18 cellular contexts compared by ENCODE assay signal in genomic region chr4:184548321-184548650, GRCh38.
A peak's percentile ranks its signal among the peaks of the same experiment; 100 is the strongest.
DNase-seq lines count a peak whose midpoint lies in the region; ATAC-seq and TF ChIP-seq lines count a peak whose summit lies in the region.
"Had no signal": no experiment of that assay in that cellular context is flagged by ENCODE, and none has a peak within 500 bp of the region (broad histone marks: within the 10 kb centered on the region; RNA-seq: fewer than 3 reads in every experiment).

No MANE protein-coding gene starts in this region.

- H2BK15ac ChIP-seq in IMR-90 (ENCODE audit: low read depth, low read length) = no peak overlapping the region

- H3K27ac Mint-ChIP-seq in CD8-positive, alpha-beta T cell = no peak overlapping the region
- H3K27ac Mint-ChIP-seq in activated T-helper 17 cell treated with anti-CD3 and anti-CD28 coated beads, Interleukin-2, amount 50 U/mL, for 72 hours = no peak overlapping the region
- H3K27ac Mint-ChIP-seq: activated CD4-positive, alpha-beta memory T cell treated with anti-CD3 and anti-CD28 coated beads, Interleukin-2, amount 10 ng/mL, durations not matched to agents 7 days and 5 days had no signal

- no peaks in the 10 kb centered on the region for H3K27me3 ChIP-seq in CD8-positive, alpha-beta T cell (ENCODE audit: insufficient read depth, low read length)
- H3K27me3 ChIP-seq in IMR-90 (ENCODE audit: control insufficient read depth, insufficient read depth, low read length) (peaks cover 2% of the 10 kb centered on the region; the same call in 1 of the 2 replicates), duodenal mucosa (ENCODE audit: control insufficient read depth in 1 of 2, insufficient read depth in 2 of 2, low read length in 2 of 2) (no peaks in the 10 kb centered on the region), muscle layer of duodenum (ENCODE audit: low read depth, low read length) (no peaks in the 10 kb centered on the region)
- H3K27me3 ChIP-seq: ascending aorta had no signal

- no peaks in the 10 kb centered on the region for H3K9me3 ChIP-seq in CD8-positive, alpha-beta T cell (ENCODE audit: low read length)
- H3K9me3 ChIP-seq in IMR-90 (ENCODE audit: control insufficient read depth, insufficient read depth, low read length) (no peaks in the 10 kb centered on the region), duodenal mucosa (ENCODE audit: control insufficient read depth in 1 of 2, low read length in 2 of 2) (no peaks in the 10 kb centered on the region), muscle layer of duodenum (ENCODE audit: control insufficient read depth in 1 of 2, low read length in 2 of 2) (no peaks in the 10 kb centered on the region)
- H3K9me3 ChIP-seq: ascending aorta had no signal

- H2AFZ ChIP-seq in IMR-90 (replicated peaks; ENCODE audit: low read length, poor library complexity) = peak overlapping the region; percentile 46

- no peak overlapping the region for H2AK9ac ChIP-seq in IMR-90 (replicated peaks; ENCODE audit: low read depth, low read length, poor library complexity)

- H3K9ac ChIP-seq in IMR-90 (ENCODE audit: low read depth, low read length) = no peak overlapping the region
- H3K9ac ChIP-seq in duodenal mucosa (ENCODE audit: low read depth in 1 of 2, low read length in 2 of 2) = peak overlapping the region; percentile 39 to 81

- H2BK120ac ChIP-seq in IMR-90 (ENCODE audit: low read depth, low read length) = no peak overlapping the region

- H4K20me1 ChIP-seq in IMR-90 (ENCODE audit: insufficient read depth, low read length) = no peaks in the 10 kb centered on the region

- no peak overlapping the region for H3K56ac ChIP-seq in IMR-90 (ENCODE audit: extremely low read depth, insufficient read depth, low read length)

- H3K4me1 Mint-ChIP-seq in CD8-positive, alpha-beta T cell (ENCODE audit: low read depth) = peaks cover 13% of the 10 kb centered on the region
- no peaks in the 10 kb centered on the region for H3K4me1 Mint-ChIP-seq in activated T-helper 17 cell treated with anti-CD3 and anti-CD28 coated beads, Interleukin-2, amount 50 U/mL, for 72 hours

- H3K36me3 Mint-ChIP-seq in CD8-positive, alpha-beta T cell = no peaks in the 10 kb centered on the region
- no peaks in the 10 kb centered on the region for H3K36me3 Mint-ChIP-seq in activated T-helper 17 cell treated with anti-CD3 and anti-CD28 coated beads, Interleukin-2, amount 50 U/mL, for 72 hours (ENCODE audit: low read depth)

- H3K9me3 Mint-ChIP-seq in CD8-positive, alpha-beta T cell = no peaks in the 10 kb centered on the region
- H3K9me3 Mint-ChIP-seq in activated T-helper 17 cell treated with anti-CD3 and anti-CD28 coated beads, Interleukin-2, amount 50 U/mL, for 72 hours = no peaks in the 10 kb centered on the region

- in situ Hi-C loops in IMR-90 (cut with MboI; ENCODE audit: low sequenced_read_pairs) = no loop called here

- H4K8ac ChIP-seq in IMR-90 (ENCODE audit: low read depth in 2 of 2, low read length in 2 of 2) = no peak overlapping the region

- ATAC-seq in CD8-positive, alpha-beta T cell = no peak
- ATAC-seq in IMR-90 (ENCODE audit: low read depth) = no peak
- ATAC-seq in activated T-helper 17 cell treated with anti-CD3 and anti-CD28 coated beads, Interleukin-2, amount 50 U/mL, for 72 hours (replicated peaks) = no peak
- ATAC-seq in HG02588 (IDR thresholded peaks at IDR 0.05; ENCODE audit: unreplicated experiment) = no peak

- H3K27me3 Mint-ChIP-seq in CD8-positive, alpha-beta T cell (ENCODE audit: low read depth) = no peaks in the 10 kb centered on the region
- peaks cover 3% of the 10 kb centered on the region for H3K27me3 Mint-ChIP-seq in activated T-helper 17 cell treated with anti-CD3 and anti-CD28 coated beads, Interleukin-2, amount 50 U/mL, for 72 hours

- CTCF ChIA-PET in CD8-positive, alpha-beta T cell (lab: Charles Lee) = no interaction called here
- CTCF ChIA-PET in IMR-90 (lab: Yijun Ruan, JAX) = no interaction called here

- intact Hi-C loops in CD8-positive, alpha-beta T cell (cut with DNase I, micrococcal nuclease) = no loop called here
- intact Hi-C loops in IMR-90 (cut with micrococcal nuclease) = no loop called here

- no peaks in the 10 kb centered on the region for H3K4me1 ChIP-seq in CD8-positive, alpha-beta T cell (ENCODE audit: insufficient read depth, low read length)
- H3K4me1 ChIP-seq in IMR-90 (ENCODE audit: control insufficient read depth, insufficient read depth, low read length) (peaks cover 4% of the 10 kb centered on the region; the same call in 1 of the 2 replicates), duodenal mucosa (ENCODE audit: control insufficient read depth in 1 of 2, insufficient read depth in 2 of 2, low read length in 2 of 2) (peaks cover 5 to 13% of the 10 kb centered on the region in 2 donors), muscle layer of duodenum (ENCODE audit: control insufficient read depth in 1 of 2, insufficient read depth in 2 of 2, low read length in 2 of 2) (no peaks in the 10 kb centered on the region)
- H3K4me1 ChIP-seq: ascending aorta had no signal

- TF ChIP-seq RAD21 in IMR-90 (IDR thresholded peaks at IDR 0.05; ENCODE audit: low read length) = no peak

- H3K4ac ChIP-seq in IMR-90 (ENCODE audit: low read depth, low read length) = no peak overlapping the region

- no peak overlapping the region for H2AK5ac ChIP-seq in IMR-90 (ENCODE audit: low read depth, low read length)

- H4K5ac ChIP-seq in IMR-90 (ENCODE audit: low read depth, low read length) = no peak overlapping the region

- no peak for TF ChIP-seq POLR2A in IMR-90 (IDR thresholded peaks at IDR 0.05; ENCODE audit: low read depth, low read length)

- no peak overlapping the region for H3K14ac ChIP-seq in IMR-90 (replicated peaks; ENCODE audit: low read depth, low read length)

- DNase-seq in CD8-positive, alpha-beta T cell = no peak
- no peak for DNase-seq in IMR-90
- no peak for DNase-seq in NCI-H1105 (lab: John Stamatoyannopoulos, UW)
- DNase-seq in activated effector memory CD4-positive, alpha-beta T cell treated with anti-CD3 and anti-CD28 coated beads, Interleukin-2, amount 50 U/mL, for 16 hours = no peak
- DNase-seq: activated CD4-positive, alpha-beta memory T cell treated with anti-CD3 and anti-CD28 coated beads, Interleukin-2, amount 10 ng/mL, durations not matched to agents 7 days and 5 days; DMS 273 treated with DMSO at 0.1 percent for 48 hours; GOT3; hypothalamus; NCI-H2029 treated with DMSO at 0.1 percent for 48 hours; NK-92 treated with Interleukin-12 subunit alpha and Interleukin-12 subunit beta, amount 100 ng/mL, for 24 hours; nucleus accumbens; SHP77 treated with DMSO at 0.1 percent for 48 hours had no signal

- WGBS in IMR-90 (ENCODE audit: extremely low coverage in 2 of 2, insufficient read length in 1 of 2), 2 experiments = 86% methylated on average over 1 of the region's 4 CpGs; no CpG with 5 or more reads in 1 of the 2 experiments

- H2BK5ac ChIP-seq in IMR-90 (ENCODE audit: low read depth, low read length, poor library complexity, severe bottlenecking) = no peak overlapping the region

- H3K9me1 ChIP-seq in IMR-90 (ENCODE audit: insufficient read depth, low read length) = no peaks in the 10 kb centered on the region

- dilution Hi-C loops in IMR-90 (cut with HindIII; ENCODE audit: low sequenced_read_pairs, unreplicated experiment) = no loop called here

- H3K23ac ChIP-seq in IMR-90 (ENCODE audit: low read depth, low read length) = no peak overlapping the region

- H4K91ac ChIP-seq in IMR-90 (ENCODE audit: insufficient read depth, low read depth, low read length) = no peak overlapping the region

- no peaks in the 10 kb centered on the region for H3K79me1 ChIP-seq in IMR-90 (ENCODE audit: low read depth in 1 of 2, low read length in 2 of 2)

- no peak for TF ChIP-seq CTCF in CD8-positive, alpha-beta T cell (IDR thresholded peaks at IDR 0.05)
- no peak for TF ChIP-seq CTCF in IMR-90 (conservative IDR thresholded peaks at IDR 0.05; ENCODE audit: low read depth, low read length)

- H3K36me3 ChIP-seq in CD8-positive, alpha-beta T cell (ENCODE audit: insufficient read depth, low read length) = no peaks in the 10 kb centered on the region
- H3K36me3 ChIP-seq in IMR-90 (ENCODE audit: control insufficient read depth, insufficient read depth, low read length) (no peaks in the 10 kb centered on the region), duodenal mucosa (ENCODE audit: control insufficient read depth in 1 of 2, insufficient read depth in 2 of 2, low read length in 2 of 2) (no peaks in the 10 kb centered on the region), muscle layer of duodenum (ENCODE audit: control insufficient read depth in 1 of 2, insufficient read depth in 2 of 2, low read length in 2 of 2) (no peaks in the 10 kb centered on the region)
- H3K36me3 ChIP-seq: ascending aorta had no signal

- no peak overlapping the region for H3K4me2 ChIP-seq in IMR-90 (ENCODE audit: low read depth, low read length)

- BruUV-seq in IMR-90 (replicated peaks; lab: Mats Ljungman, UMichigan) = no TSS peak

- POLR2A ChIA-PET in CD8-positive, alpha-beta T cell (lab: Charles Lee) = no interaction called here
- POLR2A ChIA-PET in IMR-90 (lab: Charles Lee; ENCODE audit: unreplicated experiment) = interaction anchor here (0.5 kb wide), 1 partner anchor 101 kb away, joined by 4 read pairs; the partner anchor contains the start of genes CASP3 and PRIMPOL

- no peak overlapping the region for H3K18ac ChIP-seq in IMR-90 (ENCODE audit: low read depth, low read length)

- peak overlapping the region; percentile 55 for H3K4me3 Mint-ChIP-seq in CD8-positive, alpha-beta T cell
- no peak overlapping the region for H3K4me3 Mint-ChIP-seq in activated T-helper 17 cell treated with anti-CD3 and anti-CD28 coated beads, Interleukin-2, amount 50 U/mL, for 72 hours
- H3K4me3 Mint-ChIP-seq: activated CD4-positive, alpha-beta memory T cell treated with anti-CD3 and anti-CD28 coated beads, Interleukin-2, amount 10 ng/mL, durations not matched to agents 7 days and 5 days had no signal

- H3K27ac ChIP-seq in CD8-positive, alpha-beta T cell (ENCODE audit: low read depth, low read length) = no peak overlapping the region
- H3K27ac ChIP-seq in IMR-90 (ENCODE audit: insufficient read depth, low read length) (no peak overlapping the region), duodenal mucosa (ENCODE audit: low read depth, low read length) (peak overlapping the region; percentile 46), muscle layer of duodenum (ENCODE audit: low read length) (peak overlapping the region; percentile 43)
- H3K27ac ChIP-seq: ascending aorta had no signal

- H2BK20ac ChIP-seq in IMR-90 (ENCODE audit: low read depth, low read length) = no peak overlapping the region

- H3K4me3 ChIP-seq in CD8-positive, alpha-beta T cell (ENCODE audit: low read depth, low read length) = no peak overlapping the region
- H3K4me3 ChIP-seq in IMR-90 (ENCODE audit: insufficient read depth, low read depth, low read length) (no peak overlapping the region), duodenal mucosa (ENCODE audit: low read depth in 1 of 2, low read length in 2 of 2) (peak overlapping the region; percentile 65 to 79), muscle layer of duodenum (ENCODE audit: low read depth in 1 of 2, low read length in 2 of 2) (peak overlapping the region in 1 of 2 donors; percentile 54)
- H3K4me3 ChIP-seq: ascending aorta, lung had no signal

TF ChIP-seq in IMR-90, 13 proteins besides CTCF, POLR2A, EP300 and RAD21 (continues in another document):
- TF ChIP-seq CEBPB (IDR thresholded peaks at IDR 0.05; ENCODE audit: low read depth, low read length) = no peak
- TF ChIP-seq NFE2L2 (IDR thresholded peaks at IDR 0.05; ENCODE audit: low read depth, low read length) = no peak
- no peak for TF ChIP-seq RFX5 (IDR thresholded peaks at IDR 0.05; ENCODE audit: low read depth, low read length)
- no peak for TF ChIP-seq BHLHE40 (IDR thresholded peaks at IDR 0.05; ENCODE audit: low read depth, low read length)

Comparison
In these comparisons a context has a peak if more than half of its experiments do, and no peak if none do; other contexts are left out.
1. H3K27ac ChIP-seq: peak in duodenal mucosa (single experiment) and muscle layer of duodenum (single experiment); none in CD8-positive, alpha-beta T cell (single experiment) and IMR-90 (single experiment).
2. H3K4me3 ChIP-seq: peak in duodenal mucosa (2 of 2); none in CD8-positive, alpha-beta T cell (single experiment) and IMR-90 (single experiment).